Comparison of ENCODE assay signal across 11 cellular contexts in genomic region chr4:99861120-99861905, GRCh38. TPM values are rescaled to one million over a fixed set of nuclear protein-coding genes. Genes with fewer than 3 reads are reported as not detected.
DNase-seq lines count a peak whose midpoint lies in the region; ATAC-seq and TF ChIP-seq lines count a peak whose summit lies in the region.
"Had no signal": no experiment of that assay in that cellular context is flagged by ENCODE, and none has a peak within 500 bp of the region (broad histone marks: within the 10 kb centered on the region; RNA-seq: fewer than 3 reads in every experiment).

No MANE protein-coding gene starts in this region.

- no peaks in the 10 kb centered on the region for H3K4me1 ChIP-seq in right lobe of liver

- H3K27ac ChIP-seq in dorsolateral prefrontal cortex (no peak overlapping the region), right lobe of liver (no peak overlapping the region)

- no peak for TF ChIP-seq CTCF in dorsolateral prefrontal cortex (IDR thresholded peaks at IDR 0.05 in 54 of 56, conservative IDR thresholded peaks at IDR 0.05 in 2 of 56; ENCODE audit: low read depth in 1 of 56, partially characterized antibody in 56 of 56)
- TF ChIP-seq CTCF in right lobe of liver (IDR thresholded peaks at IDR 0.05) = no peak

- 40% methylated on average over 5 of the region's 5 CpGs for WGBS in right lobe of liver (ENCODE audit: insufficient coverage, low coverage, low lambda C conversion rate, missing lambda C conversion rate)

- peaks cover 0 to 6% (median 0%) of the 10 kb centered on the region in 45 donors for H3K27me3 ChIP-seq in dorsolateral prefrontal cortex
- H3K27me3 ChIP-seq in right lobe of liver = no peaks in the 10 kb centered on the region

- ATAC-seq in GM18870 (IDR thresholded peaks at IDR 0.05; ENCODE audit: unreplicated experiment) (peak; percentile 71), HG03159 (IDR thresholded peaks at IDR 0.05; ENCODE audit: unreplicated experiment) (peak; percentile 47), HG03045 (IDR thresholded peaks at IDR 0.05; ENCODE audit: unreplicated experiment) (no peak), right lobe of liver (no peak)

- DNase-seq in AML-193 (lab: John Stamatoyannopoulos, UW) (peak; percentile 44 to 48), NOMO-1 treated with dmso at 0.1 percent for 144 hours (lab: John Stamatoyannopoulos, UW; ENCODE audit: unreplicated experiment) (peak; percentile 12), dorsolateral prefrontal cortex (no peak), right lobe of liver (no peak)
- DNase-seq in activated CD8-positive, alpha-beta memory T cell treated with anti-CD3 and anti-CD28 coated beads, Interleukin-2, amount 50 U/mL, for 4 hours = no peak
- DNase-seq: CD8-positive, alpha-beta memory T cell; NCI-H1436; nephron progenitor cell had no signal

- intact Hi-C loops in dorsolateral prefrontal cortex (cut with DNase I) (no loop called here), right lobe of liver (cut with DNase I) (no loop called here)

- H3K36me3 ChIP-seq in right lobe of liver = no peaks in the 10 kb centered on the region

- no peak for TF ChIP-seq POLR2A in right lobe of liver (IDR thresholded peaks at IDR 0.05)

- H3K9me3 ChIP-seq in right lobe of liver = no peaks in the 10 kb centered on the region

- H3K4me3 ChIP-seq in dorsolateral prefrontal cortex = no peak overlapping the region
- no peak overlapping the region for H3K4me3 ChIP-seq in right lobe of liver

RNA-seq across cellular contexts. Expression of gene LAMTOR3, which starts 32.9 kb away (rescaled TPM):
- 10 to 100 TPM; 26.6 to 58.4 (median 43.5) TPM for total RNA-seq in dorsolateral prefrontal cortex
- 10 to 100 TPM; 14.7 to 24.6 (median 18.9) TPM for total RNA-seq in right lobe of liver

RNA-seq across cellular contexts. Expression of gene DAPP1, which starts 44.7 kb away (rescaled TPM):
- 1 to 10 TPM in 49 of 120 experiments, under 1 TPM in 66, not detected in 5; 0.13 to 2.7 (median 0.90) TPM for total RNA-seq in dorsolateral prefrontal cortex
- 1 to 10 TPM in 2 of 6 experiments, under 1 TPM in 4; 0.12 to 1.5 (median 0.73) TPM for total RNA-seq in right lobe of liver

Comparison
In these comparisons a context has a peak if more than half of its experiments do, and no peak if none do; other contexts are left out.
1. DNase-seq: peak in AML-193 (2 of 2) and NOMO-1 treated with dmso at 0.1 percent for 144 hours (single experiment); none in dorsolateral prefrontal cortex (0 of 10), activated CD8-positive, alpha-beta memory T cell treated with anti-CD3 and anti-CD28 coated beads, Interleukin-2, amount 50 U/mL, for 4 hours (single experiment) and right lobe of liver (0 of 3).
2. ATAC-seq: peak in GM18870 (single experiment) and HG03159 (single experiment); none in HG03045 (single experiment) and right lobe of liver (0 of 4).